In genomic region chr2:241035818-241036396, GRCh38 we compare ENCODE assay signal across 8 cellular contexts. TPM values are rescaled to one million over a fixed set of nuclear protein-coding genes. Genes with fewer than 3 reads are reported as not detected.
A peak's percentile ranks its signal among the peaks of the same experiment; 100 is the strongest.
DNase-seq lines count a peak whose midpoint lies in the region; ATAC-seq, FAIRE-seq and TF ChIP-seq lines count a peak whose summit lies in the region.

No MANE protein-coding gene starts in this region.

- H3K4me1 ChIP-seq in kidney (ENCODE audit: control insufficient read depth in 1 of 2, insufficient read depth in 1 of 2, low read depth in 1 of 2, low read length in 2 of 2) (peaks cover 3 to 5% of the 10 kb centered on the region in 2 donors), adrenal gland (replicated peaks in 1 of 2) (no peaks in the 10 kb centered on the region), SJCRH30 (no peaks in the 10 kb centered on the region)

- no peak for FAIRE-seq in kidney (lab: Jason Lieb, UNC)

- peak overlapping the region; percentile 28 to 51 for H3K4me3 ChIP-seq in kidney (ENCODE audit: low read length in 2 of 2)
- no peak overlapping the region for H3K4me3 ChIP-seq in adrenal gland
- H3K4me3 ChIP-seq in SJCRH30: no peak overlapping the region

- no peak overlapping the region for H3K9ac ChIP-seq in kidney (ENCODE audit: low read length in 2 of 2)

- TF ChIP-seq CTCF in GM10248 (IDR thresholded peaks at IDR 0.05; ENCODE audit: control extremely low read depth, extremely low read depth, low read depth, missing control alignments): no peak
- no peak for TF ChIP-seq CTCF in kidney (IDR thresholded peaks at IDR 0.05; ENCODE audit: borderline replicate concordance, extremely low read depth, insufficient read depth)
- no peak for TF ChIP-seq CTCF in adrenal gland (IDR thresholded peaks at IDR 0.05)

- CTCF ChIA-PET in GM10248 (lab: Yijun Ruan, JAX): no interaction called here

- no peaks in the 10 kb centered on the region for H3K27me3 Mint-ChIP-seq in activated T-cell treated with anti-CD3 and anti-CD28 coated beads, Interleukin-2, amount 50 U/mL, for 72 hours (ENCODE audit: low read depth)

- H3K27me3 ChIP-seq in adrenal gland: no peaks in the 10 kb centered on the region
- no peaks in the 10 kb centered on the region for H3K27me3 ChIP-seq in SJCRH30

- H3K4me3 Mint-ChIP-seq in activated T-cell treated with anti-CD3 and anti-CD28 coated beads, Interleukin-2, amount 50 U/mL, for 72 hours: peak overlapping the region; percentile 71 to 75

- WGBS in adrenal gland, 4 donors: 51 to 80% (median 62%) methylated on average over 19 to 33 of the region's 39 CpGs

- no peaks in the 10 kb centered on the region for H3K9me3 Mint-ChIP-seq in activated T-cell treated with anti-CD3 and anti-CD28 coated beads, Interleukin-2, amount 50 U/mL, for 72 hours

- no peaks in the 10 kb centered on the region for H3K9me3 ChIP-seq in kidney (ENCODE audit: control insufficient read depth in 1 of 2, low read length in 2 of 2)
- H3K9me3 ChIP-seq in adrenal gland (replicated peaks in 1 of 3): no peaks in the 10 kb centered on the region
- no peaks in the 10 kb centered on the region for H3K9me3 ChIP-seq in SJCRH30 (replicated peaks)

- H3K27ac ChIP-seq in kidney (ENCODE audit: low read depth in 2 of 2, low read length in 2 of 2) (no peak overlapping the region), adrenal gland (no peak overlapping the region), SJCRH30 (no peak overlapping the region)

- no peak for TF ChIP-seq POLR2A in adrenal gland (IDR thresholded peaks at IDR 0.05)

- intact Hi-C loops in kidney (cut with DNase I): no loop called here
- intact Hi-C loops in adrenal gland (cut with DNase I): no loop called here

- POLR2A ChIA-PET in GM10248 (lab: Yijun Ruan, JAX): no interaction called here

- DNase-seq in GM10248 (ENCODE audit: extremely low spot score): peak; percentile 64
- DNase-seq in activated T-cell treated with anti-CD3 and anti-CD28 coated beads, Interleukin-2, amount 50 U/mL, for 72 hours: no peak
- no peak for DNase-seq in kidney
- DNase-seq in COR-L47 (lab: John Stamatoyannopoulos, UW): no peak
- no peak for DNase-seq in adrenal gland
- no peak for DNase-seq in SJCRH30

- H3K4me1 Mint-ChIP-seq in activated T-cell treated with anti-CD3 and anti-CD28 coated beads, Interleukin-2, amount 50 U/mL, for 72 hours (ENCODE audit: low read depth): no peaks in the 10 kb centered on the region

- ATAC-seq in HG02884 (IDR thresholded peaks at IDR 0.05; ENCODE audit: unreplicated experiment) (peak; percentile 13), HG03039 (IDR thresholded peaks at IDR 0.05; ENCODE audit: unreplicated experiment) (no peak)
- ATAC-seq in activated T-cell treated with anti-CD3 and anti-CD28 coated beads, Interleukin-2, amount 50 U/mL, for 72 hours (replicated peaks in 1 of 2): peak; percentile 51 to 54

- H3K36me3 ChIP-seq in kidney (ENCODE audit: control insufficient read depth in 1 of 2, insufficient read depth in 2 of 2, low read length in 2 of 2): no peaks in the 10 kb centered on the region
- H3K36me3 ChIP-seq in adrenal gland (replicated peaks in 1 of 2): peaks cover 0 to 5% of the 10 kb centered on the region in 2 donors
- peaks cover 16% of the 10 kb centered on the region for H3K36me3 ChIP-seq in SJCRH30

- no peaks in the 10 kb centered on the region for H3K36me3 Mint-ChIP-seq in activated T-cell treated with anti-CD3 and anti-CD28 coated beads, Interleukin-2, amount 50 U/mL, for 72 hours (ENCODE audit: insufficient read depth in 2 of 2)

- no peak overlapping the region for H3K27ac Mint-ChIP-seq in activated T-cell treated with anti-CD3 and anti-CD28 coated beads, Interleukin-2, amount 50 U/mL, for 72 hours

RNA-seq across cellular contexts. Expression of gene SNED1, which starts 37.5 kb away (rescaled TPM):
- 1 to 10 TPM in 1 of 2 donors, under 1 TPM in 1; 0.36 to 4.1 TPM for total RNA-seq in activated T-cell treated with anti-CD3 and anti-CD28 coated beads, Interleukin-2, amount 50 U/mL, for 72 hours
- total RNA-seq in kidney (42.1 TPM), adrenal gland (10 to 100 TPM; 12.5 to 59.5 (median 31.2) TPM)
- polyA plus RNA-seq in kidney (ENCODE audit: insufficient read depth, low read depth, low replicate concordance) (3.0 TPM), adrenal gland (10 to 100 TPM in 2 of 3 donors, 1 to 10 TPM in 1; 3.1 to 27.5 (median 17.7) TPM)
- total RNA-seq in SJCRH30 (2014; rRNA removed; shearing (Covaris generic)): 22.3 and 28.4 TPM in 2 replicates

Comparison
In these comparisons a context has a peak if more than half of its experiments do, and no peak if none do; other contexts are left out.
1. H3K4me3 ChIP-seq: peak in kidney (2 of 2); none in adrenal gland (0 of 4) and SJCRH30 (single experiment).